Comparison of ENCODE assay signal across 1 cellular context in genomic region chr11:68271023-68271780, GRCh38.
TF ChIP-seq lines count a peak whose summit lies in the region.

No MANE protein-coding gene starts in this region.

TF ChIP-seq in HepG2, 621 proteins besides CTCF, POLR2A, EP300 and RAD21 (continued from another document and continues in another):
- TF ChIP-seq, protein P1, sequence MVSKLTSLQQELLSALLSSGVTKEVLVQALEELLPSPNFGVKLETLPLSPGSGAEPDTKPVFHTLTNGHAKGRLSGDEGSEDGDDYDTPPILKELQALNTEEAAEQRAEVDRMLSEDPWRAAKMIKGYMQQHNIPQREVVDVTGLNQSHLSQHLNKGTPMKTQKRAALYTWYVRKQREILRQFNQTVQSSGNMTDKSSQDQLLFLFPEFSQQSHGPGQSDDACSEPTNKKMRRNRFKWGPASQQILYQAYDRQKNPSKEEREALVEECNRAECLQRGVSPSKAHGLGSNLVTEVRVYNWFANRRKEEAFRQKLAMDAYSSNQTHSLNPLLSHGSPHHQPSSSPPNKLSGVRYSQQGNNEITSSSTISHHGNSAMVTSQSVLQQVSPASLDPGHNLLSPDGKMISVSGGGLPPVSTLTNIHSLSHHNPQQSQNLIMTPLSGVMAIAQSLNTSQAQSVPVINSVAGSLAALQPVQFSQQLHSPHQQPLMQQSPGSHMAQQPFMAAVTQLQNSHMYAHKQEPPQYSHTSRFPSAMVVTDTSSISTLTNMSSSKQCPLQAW (CRISPR knock-in tag; IDR thresholded peaks at IDR 0.05) = no peak
- TF ChIP-seq MXI1 (IDR thresholded peaks at IDR 0.05; ENCODE audit: borderline replicate concordance, low read depth, low read length) (peak; percentile 30; the same call in 1 of the 3 replicates), ZNF263 (CRISPR knock-in tag; IDR thresholded peaks at IDR 0.05) (no peak), ZNF274 (CRISPR knock-in tag; IDR thresholded peaks at IDR 0.05) (no peak), ZBTB10 (CRISPR knock-in tag; IDR thresholded peaks at IDR 0.05; ENCODE audit: borderline replicate concordance) (no peak), SYNCRIP (IDR thresholded peaks at IDR 0.05; ENCODE audit: insufficient read depth, low read depth, low read length) (no peak), TERF1 (CRISPR knock-in tag; IDR thresholded peaks at IDR 0.05) (no peak), MYC (CRISPR knock-in tag; IDR thresholded peaks at IDR 0.05; ENCODE audit: borderline replicate concordance) (0 out of 2 replicates have a peak, but pooled peaks have one; percentile 18), ZEB1 (IDR thresholded peaks at IDR 0.05; ENCODE audit: insufficient replicate concordance, low read depth) (no peak), CHCHD3 (CRISPR knock-in tag; IDR thresholded peaks at IDR 0.05) (0 out of 2 replicates have a peak, but pooled peaks have one; percentile 43), SETDB1 (CRISPR knock-in tag; IDR thresholded peaks at IDR 0.05; ENCODE audit: borderline replicate concordance) (no peak), ZNF878 (CRISPR knock-in tag; IDR thresholded peaks at IDR 0.05) (no peak), ZNF784 (CRISPR knock-in tag; IDR thresholded peaks at IDR 0.05; ENCODE audit: borderline replicate concordance) (no peak), SIN3A (IDR thresholded peaks at IDR 0.05; ENCODE audit: borderline replicate concordance, low read depth, low read length) (0 out of 2 replicates have a peak, but pooled peaks have one; percentile 35), IRF2 (CRISPR knock-in tag; IDR thresholded peaks at IDR 0.05) (0 out of 2 replicates have a peak, but pooled peaks have one; percentile 7), SMYD3 (CRISPR knock-in tag; IDR thresholded peaks at IDR 0.05) (no peak), DBP (CRISPR knock-in tag; IDR thresholded peaks at IDR 0.05; ENCODE audit: not compliant biosample characterization) (no peak), ZNF567 (CRISPR knock-in tag; IDR thresholded peaks at IDR 0.05; ENCODE audit: borderline replicate concordance) (no peak), NFE2L1 (CRISPR knock-in tag; IDR thresholded peaks at IDR 0.05; ENCODE audit: borderline replicate concordance) (no peak), RFX5 (IDR thresholded peaks at IDR 0.05; ENCODE audit: low read depth, low read length) (no peak), RERE (CRISPR knock-in tag; IDR thresholded peaks at IDR 0.05; ENCODE audit: low read depth) (no peak), THYN1 (CRISPR knock-in tag; IDR thresholded peaks at IDR 0.05; ENCODE audit: borderline replicate concordance, low read depth) (no peak), ARNT (IDR thresholded peaks at IDR 0.05) (no peak), NBN (conservative IDR thresholded peaks at IDR 0.05) (no peak), RFX3 (CRISPR knock-in tag; IDR thresholded peaks at IDR 0.05) (no peak), ZNF329 (CRISPR knock-in tag; IDR thresholded peaks at IDR 0.05; ENCODE audit: low read depth) (no peak), XRCC5 (optimal IDR thresholded peaks at IDR 0.05; ENCODE audit: low read length) (no peak), PHF5A (CRISPR knock-in tag; IDR thresholded peaks at IDR 0.05; ENCODE audit: low read depth, unreplicated experiment) (no peak), FOSL2 (CRISPR knock-in tag; IDR thresholded peaks at IDR 0.05) (0 out of 2 replicates have a peak, but pooled peaks have one; percentile 18), SOX6 (IDR thresholded peaks at IDR 0.05) (no peak), SOX6 (CRISPR knock-in tag; IDR thresholded peaks at IDR 0.05) (peak; percentile 5; the same call in 1 of the 2 replicates), ZNF788 (CRISPR knock-in tag; IDR thresholded peaks at IDR 0.05; ENCODE audit: borderline replicate concordance) (no peak), ZNF550 (CRISPR knock-in tag; IDR thresholded peaks at IDR 0.05; ENCODE audit: borderline replicate concordance) (no peak)
- TF ChIP-seq, protein P2, sequence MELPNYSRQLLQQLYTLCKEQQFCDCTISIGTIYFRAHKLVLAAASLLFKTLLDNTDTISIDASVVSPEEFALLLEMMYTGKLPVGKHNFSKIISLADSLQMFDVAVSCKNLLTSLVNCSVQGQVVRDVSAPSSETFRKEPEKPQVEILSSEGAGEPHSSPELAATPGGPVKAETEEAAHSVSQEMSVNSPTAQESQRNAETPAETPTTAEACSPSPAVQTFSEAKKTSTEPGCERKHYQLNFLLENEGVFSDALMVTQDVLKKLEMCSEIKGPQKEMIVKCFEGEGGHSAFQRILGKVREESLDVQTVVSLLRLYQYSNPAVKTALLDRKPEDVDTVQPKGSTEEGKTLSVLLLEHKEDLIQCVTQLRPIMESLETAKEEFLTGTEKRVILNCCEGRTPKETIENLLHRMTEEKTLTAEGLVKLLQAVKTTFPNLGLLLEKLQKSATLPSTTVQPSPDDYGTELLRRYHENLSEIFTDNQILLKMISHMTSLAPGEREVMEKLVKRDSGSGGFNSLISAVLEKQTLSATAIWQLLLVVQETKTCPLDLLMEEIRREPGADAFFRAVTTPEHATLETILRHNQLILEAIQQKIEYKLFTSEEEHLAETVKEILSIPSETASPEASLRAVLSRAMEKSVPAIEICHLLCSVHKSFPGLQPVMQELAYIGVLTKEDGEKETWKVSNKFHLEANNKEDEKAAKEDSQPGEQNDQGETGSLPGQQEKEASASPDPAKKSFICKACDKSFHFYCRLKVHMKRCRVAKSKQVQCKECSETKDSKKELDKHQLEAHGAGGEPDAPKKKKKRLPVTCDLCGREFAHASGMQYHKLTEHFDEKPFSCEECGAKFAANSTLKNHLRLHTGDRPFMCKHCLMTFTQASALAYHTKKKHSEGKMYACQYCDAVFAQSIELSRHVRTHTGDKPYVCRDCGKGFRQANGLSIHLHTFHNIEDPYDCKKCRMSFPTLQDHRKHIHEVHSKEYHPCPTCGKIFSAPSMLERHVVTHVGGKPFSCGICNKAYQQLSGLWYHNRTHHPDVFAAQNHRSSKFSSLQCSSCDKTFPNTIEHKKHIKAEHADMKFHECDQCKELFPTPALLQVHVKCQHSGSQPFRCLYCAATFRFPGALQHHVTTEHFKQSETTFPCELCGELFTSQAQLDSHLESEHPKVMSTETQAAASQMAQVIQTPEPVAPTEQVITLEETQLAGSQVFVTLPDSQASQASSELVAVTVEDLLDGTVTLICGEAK (IDR thresholded peaks at IDR 0.05) = no peak
- TF ChIP-seq, protein P2 (CRISPR knock-in tag; IDR thresholded peaks at IDR 0.05) = no peak
- TF ChIP-seq, protein P3, sequence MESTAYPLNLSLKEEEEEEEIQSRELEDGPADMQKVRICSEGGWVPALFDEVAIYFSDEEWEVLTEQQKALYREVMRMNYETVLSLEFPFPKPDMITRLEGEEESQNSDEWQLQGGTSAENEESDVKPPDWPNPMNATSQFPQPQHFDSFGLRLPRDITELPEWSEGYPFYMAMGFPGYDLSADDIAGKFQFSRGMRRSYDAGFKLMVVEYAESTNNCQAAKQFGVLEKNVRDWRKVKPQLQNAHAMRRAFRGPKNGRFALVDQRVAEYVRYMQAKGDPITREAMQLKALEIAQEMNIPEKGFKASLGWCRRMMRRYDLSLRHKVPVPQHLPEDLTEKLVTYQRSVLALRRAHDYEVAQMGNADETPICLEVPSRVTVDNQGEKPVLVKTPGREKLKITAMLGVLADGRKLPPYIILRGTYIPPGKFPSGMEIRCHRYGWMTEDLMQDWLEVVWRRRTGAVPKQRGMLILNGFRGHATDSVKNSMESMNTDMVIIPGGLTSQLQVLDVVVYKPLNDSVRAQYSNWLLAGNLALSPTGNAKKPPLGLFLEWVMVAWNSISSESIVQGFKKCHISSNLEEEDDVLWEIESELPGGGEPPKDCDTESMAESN (CRISPR knock-in tag; conservative IDR thresholded peaks at IDR 0.05) = no peak
